In genomic region chr1:41268154-41268770, GRCh38 we compare ENCODE assay signal across 8 cellular contexts. TPM values are rescaled to one million over a fixed set of nuclear protein-coding genes. Genes with fewer than 3 reads are reported as not detected.
A peak's percentile ranks its signal among the peaks of the same experiment; 100 is the strongest.
DNase-seq lines count a peak whose midpoint lies in the region; ATAC-seq, FAIRE-seq and TF ChIP-seq lines count a peak whose summit lies in the region.

No MANE protein-coding gene starts in this region.

- no peak overlapping the region for H3K4me3 ChIP-seq in CD4-positive, alpha-beta memory T cell (ENCODE audit: low read length in 2 of 2)
- H3K4me3 ChIP-seq in NT2/D1 (ENCODE audit: insufficient read length, low read depth) (no peak overlapping the region), endothelial cell of umbilical vein (replicated peaks in 1 of 3; ENCODE audit: insufficient read depth in 1 of 3, low read depth in 1 of 3, low read length in 3 of 3) (no peak overlapping the region), mucosa of descending colon (no peak overlapping the region)

- TF ChIP-seq CTCF in endothelial cell of umbilical vein (IDR thresholded peaks at IDR 0.05; ENCODE audit: extremely low read depth in 1 of 2, insufficient read depth in 1 of 2, low read depth in 1 of 2, low read length in 2 of 2) (peak; percentile 95 to 97), mucosa of descending colon (IDR thresholded peaks at IDR 0.05) (peak; percentile 95)

- no peaks in the 10 kb centered on the region for H3K27me3 ChIP-seq in CD4-positive, alpha-beta memory T cell (ENCODE audit: insufficient read depth, low read length)
- peaks cover 6% of the 10 kb centered on the region for H3K27me3 ChIP-seq in NT2/D1 (ENCODE audit: insufficient read depth, insufficient read length)
- peaks cover 0 to 9% of the 10 kb centered on the region in 2 experiments for H3K27me3 ChIP-seq in endothelial cell of umbilical vein (ENCODE audit: control insufficient read depth in 2 of 2, insufficient read depth in 2 of 2, low read length in 2 of 2)

- H4K20me1 ChIP-seq in endothelial cell of umbilical vein (replicated peaks; ENCODE audit: control insufficient read depth, extremely low read depth, insufficient read depth, low read length): no peaks in the 10 kb centered on the region

- H3K4me1 ChIP-seq in CD4-positive, alpha-beta memory T cell (ENCODE audit: insufficient read depth, low read length): no peaks in the 10 kb centered on the region
- H3K4me1 ChIP-seq in NT2/D1 (ENCODE audit: insufficient read depth, insufficient read length): no peaks in the 10 kb centered on the region
- no peaks in the 10 kb centered on the region for H3K4me1 ChIP-seq in endothelial cell of umbilical vein (ENCODE audit: control insufficient read depth, extremely low read depth, insufficient read depth, low read length)
- H3K4me1 ChIP-seq in mucosa of descending colon (ENCODE audit: low read depth): no peaks in the 10 kb centered on the region

- dilution Hi-C loops in endothelial cell of umbilical vein (cut with MboI; ENCODE audit: extremely low pct_ligation_motif_present, low sequenced_read_pairs): no loop called here

- FAIRE-seq in endothelial cell of umbilical vein (lab: Jason Lieb, UNC): peak; percentile 96

- peak; percentile 93 for ATAC-seq in mucosa of descending colon
- ATAC-seq in GM21360 (IDR thresholded peaks at IDR 0.05; ENCODE audit: unreplicated experiment): no peak

- H2AFZ ChIP-seq in endothelial cell of umbilical vein (ENCODE audit: low read depth, low read length): no peak overlapping the region

- H3K9me1 ChIP-seq in endothelial cell of umbilical vein (replicated peaks; ENCODE audit: control insufficient read depth, extremely low read depth, insufficient read depth, low read length): no peaks in the 10 kb centered on the region

- no peaks in the 10 kb centered on the region for H3K36me3 Mint-ChIP-seq in CD4-positive, alpha-beta memory T cell

- no peaks in the 10 kb centered on the region for H3K79me2 ChIP-seq in endothelial cell of umbilical vein (ENCODE audit: control insufficient read depth, insufficient read depth, low read length)

- peak; percentile 54 to 62 (median 56) for DNase-seq in CD4-positive, alpha-beta memory T cell
- DNase-seq in HS-5 (ENCODE audit: low read depth) (peak; percentile 52), NT2/D1 (ENCODE audit: low read depth, low spot score) (peak; percentile 86), endothelial cell of umbilical vein (ENCODE audit: low read depth, low spot score) (peak; percentile 68), mucosa of descending colon (peak; percentile 69 to 81 (median 79))
- DNase-seq in activated CD8-positive, alpha-beta memory T cell treated with anti-CD3 and anti-CD28 coated beads, Interleukin-2, amount 50 U/mL, for 24 hours (ENCODE audit: extremely low read depth): peak; percentile 9
- DNase-seq in stimulated activated CD8-positive, alpha-beta memory T cell treated with anti-CD3 and anti-CD28 coated beads, Interleukin-4, amount 100 ng/mL, for 1 hour (ENCODE audit: low read depth in 2 of 2, low spot score in 1 of 2): peak; percentile 14 to 43

- CTCF ChIA-PET in CD4-positive, alpha-beta memory T cell (lab: Charles Lee; ENCODE audit: partially characterized antibody): interaction anchor here (2.1 to 5.3 kb wide), 3 partner anchors 10 to 150 kb away, joined by 4 to 35 read pairs (median 21); no protein-coding TSS in a partner anchor
- CTCF ChIA-PET in endothelial cell of umbilical vein (lab: Charles Lee): interaction anchor here (0.6 to 3.8 kb wide), 10 partner anchors 8 to 250 kb away, joined by 3 to 23 read pairs (median 6); no protein-coding TSS in a partner anchor

- POLR2A ChIA-PET in CD4-positive, alpha-beta memory T cell (lab: Charles Lee; ENCODE audit: partially characterized antibody): no interaction called here
- POLR2A ChIA-PET in endothelial cell of umbilical vein (lab: Charles Lee): no interaction called here

- no peak for TF ChIP-seq POLR2A in endothelial cell of umbilical vein (IDR thresholded peaks at IDR 0.05; ENCODE audit: low read depth, low read length)

- intact Hi-C loops in CD4-positive, alpha-beta memory T cell (cut with micrococcal nuclease): loop anchor here (1.0 kb wide), 1 partner anchor 149 kb away; no protein-coding TSS in a partner anchor
- intact Hi-C loops in endothelial cell of umbilical vein (cut with micrococcal nuclease) (loop anchor here (1.0 kb wide), 5 partner anchors 45 to 248 kb away; no protein-coding TSS in a partner anchor), mucosa of descending colon (cut with DNase I, micrococcal nuclease) (loop anchor here (5.0 to 10.0 kb wide), 2 partner anchors 147 to 149 kb away; no protein-coding TSS in a partner anchor)

- H3K4me3 Mint-ChIP-seq in CD4-positive, alpha-beta memory T cell: no peak overlapping the region

- BruUV-seq in endothelial cell of umbilical vein (replicated peaks; lab: Mats Ljungman, UMichigan): no TSS peak

- H3K9me3 Mint-ChIP-seq in CD4-positive, alpha-beta memory T cell: no peaks in the 10 kb centered on the region

- peaks cover 0 to 6% (median 1%) of the 10 kb centered on the region in 4 donors for H3K4me1 Mint-ChIP-seq in CD4-positive, alpha-beta memory T cell

- H3K27ac ChIP-seq in CD4-positive, alpha-beta memory T cell (ENCODE audit: low read depth, low read length): no peak overlapping the region
- H3K27ac ChIP-seq in endothelial cell of umbilical vein (ENCODE audit: insufficient read depth, low read depth, low read length): no peak overlapping the region

- no peaks in the 10 kb centered on the region for H3K36me3 ChIP-seq in CD4-positive, alpha-beta memory T cell (ENCODE audit: insufficient read depth, low read length)
- H3K36me3 ChIP-seq in NT2/D1 (ENCODE audit: insufficient read depth, insufficient read length, low read length): no peaks in the 10 kb centered on the region
- H3K36me3 ChIP-seq in endothelial cell of umbilical vein (ENCODE audit: control insufficient read depth in 2 of 2, extremely low read depth in 1 of 2, insufficient read depth in 2 of 2, low read length in 2 of 2): no peaks in the 10 kb centered on the region
- no peaks in the 10 kb centered on the region for H3K36me3 ChIP-seq in mucosa of descending colon (ENCODE audit: low read depth)

- peaks cover 6% of the 10 kb centered on the region in 2 donors for H3K27me3 Mint-ChIP-seq in CD4-positive, alpha-beta memory T cell

- no peak overlapping the region for H3K4me2 ChIP-seq in endothelial cell of umbilical vein (ENCODE audit: insufficient read depth, low read length)

- peak overlapping the region in 1 of 7 donors; percentile 39 for H3K27ac Mint-ChIP-seq in CD4-positive, alpha-beta memory T cell

- no peaks in the 10 kb centered on the region for H3K9me3 ChIP-seq in CD4-positive, alpha-beta memory T cell (ENCODE audit: control insufficient read depth in 1 of 2, low read length in 2 of 2)
- H3K9me3 ChIP-seq in NT2/D1 (ENCODE audit: insufficient read depth, low read length) (no peaks in the 10 kb centered on the region), endothelial cell of umbilical vein (replicated peaks; ENCODE audit: control insufficient read depth, insufficient read depth, low read length) (no peaks in the 10 kb centered on the region), mucosa of descending colon (no peaks in the 10 kb centered on the region)

- H3K9ac ChIP-seq in NT2/D1 (ENCODE audit: insufficient read length, low read depth) (no peak overlapping the region), endothelial cell of umbilical vein (replicated peaks; ENCODE audit: extremely low read depth, insufficient read depth, low read length) (no peak overlapping the region)

TF ChIP-seq in endothelial cell of umbilical vein, 7 proteins besides CTCF, POLR2A, EP300 and RAD21:
- TF ChIP-seq POLR2AphosphoS5 (IDR thresholded peaks at IDR 0.05; ENCODE audit: insufficient read depth, low read depth, low read length) (no peak), EZH2 (IDR thresholded peaks at IDR 0.05; ENCODE audit: borderline replicate concordance, low read depth, low read length, severe bottlenecking) (no peak), MAX (IDR thresholded peaks at IDR 0.05; ENCODE audit: insufficient read depth, insufficient read length) (no peak), GATA2 (IDR thresholded peaks at IDR 0.05; ENCODE audit: insufficient read depth, insufficient read length, low read depth, low read length) (no peak), JUN (IDR thresholded peaks at IDR 0.05; ENCODE audit: borderline replicate concordance, insufficient read depth, insufficient read length, low read depth) (no peak), MYC (IDR thresholded peaks at IDR 0.05; ENCODE audit: low read depth, low read length) (no peak), FOS (IDR thresholded peaks at IDR 0.05; ENCODE audit: borderline replicate concordance, insufficient read depth, low read length) (no peak)

RNA-seq across cellular contexts. Expression of gene SCMH1, which starts 26.2 kb away (rescaled TPM):
- 10 to 100 TPM; 19.7 to 27.3 TPM for total RNA-seq in CD4-positive, alpha-beta memory T cell
- polyA plus RNA-seq in CD4-positive, alpha-beta memory T cell: 1 to 10 TPM; 5.3 to 9.7 TPM
- total RNA-seq in endothelial cell of umbilical vein (39.9 and 40.0 TPM in 2 replicates), mucosa of descending colon (10 to 100 TPM; 25.1 to 66.9 (median 35.6) TPM)
- polyA plus RNA-seq in endothelial cell of umbilical vein: 40.7 and 59.4 TPM in 2 replicates
- 31.3 and 35.2 TPM in 2 replicates for polyA plus RNA-seq in endothelial cell of umbilical vein (2011; cell fraction: cytosol; rRNA removed)
- polyA plus RNA-seq in endothelial cell of umbilical vein (2011; cell fraction: nucleus; rRNA removed): 99.0 and 117 TPM in 2 replicates
- 22.4 and 22.8 TPM in 2 replicates for polyA plus RNA-seq in endothelial cell of umbilical vein (2012)
- 87.5 and 93.7 TPM in 2 replicates for polyA minus RNA-seq in endothelial cell of umbilical vein
- polyA minus RNA-seq in endothelial cell of umbilical vein (2011; cell fraction: cytosol; rRNA and poly(A)+ RNA removed): 14.0 TPM
- polyA minus RNA-seq in endothelial cell of umbilical vein (2011; cell fraction: nucleus; rRNA and poly(A)+ RNA removed): 53.4 and 73.0 TPM in 2 replicates

Comparison
In these comparisons a context has a peak if more than half of its experiments do, and no peak if none do; other contexts are left out.
1. DNase-seq: peak in every context shown above with its lines; median percentile 86 in NT2/D1; 79 in mucosa of descending colon; 68 in endothelial cell of umbilical vein; 56 in CD4-positive, alpha-beta memory T cell; 52 in HS-5; 28 in stimulated activated CD8-positive, alpha-beta memory T cell treated with anti-CD3 and anti-CD28 coated beads, Interleukin-4, amount 100 ng/mL, for 1 hour; 9 in activated CD8-positive, alpha-beta memory T cell treated with anti-CD3 and anti-CD28 coated beads, Interleukin-2, amount 50 U/mL, for 24 hours.